ENCODE assay signal across 9 cellular contexts in genomic region chr3:184583345-184584000, GRCh38. TPM values are rescaled to one million over a fixed set of nuclear protein-coding genes. Genes with fewer than 3 reads are reported as not detected.
A peak's percentile ranks its signal among the peaks of the same experiment; 100 is the strongest.
DNase-seq lines count a peak whose midpoint lies in the region; ATAC-seq lines count a peak whose summit lies in the region.
"Had no signal": no experiment of that assay in that cellular context is flagged by ENCODE, and none has a peak within 500 bp of the region (broad histone marks: within the 10 kb centered on the region; RNA-seq: fewer than 3 reads in every experiment).

No MANE protein-coding gene starts in this region.

- H3K9me3 Mint-ChIP-seq in stimulated activated memory B cell treated with anti-CD40 and anti-IgM and Interleukin-4, amounts not matched to agents 10 μg/mL and 1 μg/mL and 100 μg/mL, for 72 hours: no peaks in the 10 kb centered on the region

- H3K4me3 ChIP-seq in stomach smooth muscle (ENCODE audit: low read length in 2 of 2): peak overlapping the region; percentile 85 to 90

- no peaks in the 10 kb centered on the region for H3K9me3 ChIP-seq in stomach smooth muscle (ENCODE audit: control insufficient read depth in 2 of 2, low read length in 2 of 2)

- H3K27ac ChIP-seq in cingulate gyrus (ENCODE audit: low read depth, low read length) (peak overlapping the region; percentile 85), stomach smooth muscle (ENCODE audit: low read length) (peak overlapping the region; percentile 76)
- H3K27ac ChIP-seq: C4-2B had no signal

- peaks cover 15% of the 10 kb centered on the region for H3K4me1 Mint-ChIP-seq in stimulated activated memory B cell treated with anti-CD40 and anti-IgM and Interleukin-4, amounts not matched to agents 10 μg/mL and 1 μg/mL and 100 μg/mL, for 72 hours

- DNase-seq in NCI-H1092 treated with DMSO at 0.1 percent for 48 hours (lab: John Stamatoyannopoulos, UW) (peak; percentile 33), NCI-H1092 (lab: John Stamatoyannopoulos, UW) (no peak), left lobe of liver (ENCODE audit: low spot score) (no peak), HT-29 (ENCODE audit: low spot score) (no peak)

- H3K4me3 Mint-ChIP-seq in stimulated activated memory B cell treated with anti-CD40 and anti-IgM and Interleukin-4, amounts not matched to agents 10 μg/mL and 1 μg/mL and 100 μg/mL, for 72 hours: no peak overlapping the region

- H3K36me3 Mint-ChIP-seq in stimulated activated memory B cell treated with anti-CD40 and anti-IgM and Interleukin-4, amounts not matched to agents 10 μg/mL and 1 μg/mL and 100 μg/mL, for 72 hours: no peaks in the 10 kb centered on the region

- peaks cover 2 to 19% of the 10 kb centered on the region in 2 donors for H3K36me3 ChIP-seq in stomach smooth muscle (ENCODE audit: control insufficient read depth in 2 of 2, insufficient read depth in 2 of 2, low read length in 2 of 2)

- H3K27me3 ChIP-seq in stomach smooth muscle (ENCODE audit: control insufficient read depth in 1 of 2, insufficient read depth in 2 of 2, low read length in 2 of 2): no peaks in the 10 kb centered on the region

- peaks cover 27% of the 10 kb centered on the region for H3K4me1 ChIP-seq in stomach smooth muscle (ENCODE audit: control insufficient read depth, insufficient read depth, low read length)

- H3K27ac Mint-ChIP-seq in stimulated activated memory B cell treated with anti-CD40 and anti-IgM and Interleukin-4, amounts not matched to agents 10 μg/mL and 1 μg/mL and 100 μg/mL, for 72 hours: no peak overlapping the region

- peaks cover 53% of the 10 kb centered on the region for H3K27me3 Mint-ChIP-seq in stimulated activated memory B cell treated with anti-CD40 and anti-IgM and Interleukin-4, amounts not matched to agents 10 μg/mL and 1 μg/mL and 100 μg/mL, for 72 hours

- ATAC-seq in left lobe of liver (peak; percentile 25), GM19395 (IDR thresholded peaks at IDR 0.05; ENCODE audit: unreplicated experiment) (no peak)
- no peak for ATAC-seq in stimulated activated memory B cell treated with anti-CD40 and anti-IgM and Interleukin-4, amounts not matched to agents 10 μg/mL and 1 μg/mL and 100 μg/mL, for 72 hours

- peak overlapping the region; percentile 80 to 92 for H3K9ac ChIP-seq in stomach smooth muscle (ENCODE audit: low read length in 2 of 2)

RNA-seq across cellular contexts. Expression of gene EPHB3, which starts 21.9 kb away (rescaled TPM):
- 0.65 TPM for total RNA-seq in left lobe of liver
- 29.4 and 30.5 TPM in 2 replicates for total RNA-seq in HT-29 (2014; rRNA removed; shearing (Covaris generic))

Comparison
In these comparisons a context has a peak if more than half of its experiments do, and no peak if none do; other contexts are left out.
1. RNA of gene EPHB3, which starts 21.9 kb away (total RNA-seq): 29.4 to 30.5 TPM in HT-29; 0.65 TPM in left lobe of liver (single experiment); every median in the first group is over 10 times any median in the second.